Comparison of ENCODE assay signal across 15 cellular contexts in the genomic region with DNA sequence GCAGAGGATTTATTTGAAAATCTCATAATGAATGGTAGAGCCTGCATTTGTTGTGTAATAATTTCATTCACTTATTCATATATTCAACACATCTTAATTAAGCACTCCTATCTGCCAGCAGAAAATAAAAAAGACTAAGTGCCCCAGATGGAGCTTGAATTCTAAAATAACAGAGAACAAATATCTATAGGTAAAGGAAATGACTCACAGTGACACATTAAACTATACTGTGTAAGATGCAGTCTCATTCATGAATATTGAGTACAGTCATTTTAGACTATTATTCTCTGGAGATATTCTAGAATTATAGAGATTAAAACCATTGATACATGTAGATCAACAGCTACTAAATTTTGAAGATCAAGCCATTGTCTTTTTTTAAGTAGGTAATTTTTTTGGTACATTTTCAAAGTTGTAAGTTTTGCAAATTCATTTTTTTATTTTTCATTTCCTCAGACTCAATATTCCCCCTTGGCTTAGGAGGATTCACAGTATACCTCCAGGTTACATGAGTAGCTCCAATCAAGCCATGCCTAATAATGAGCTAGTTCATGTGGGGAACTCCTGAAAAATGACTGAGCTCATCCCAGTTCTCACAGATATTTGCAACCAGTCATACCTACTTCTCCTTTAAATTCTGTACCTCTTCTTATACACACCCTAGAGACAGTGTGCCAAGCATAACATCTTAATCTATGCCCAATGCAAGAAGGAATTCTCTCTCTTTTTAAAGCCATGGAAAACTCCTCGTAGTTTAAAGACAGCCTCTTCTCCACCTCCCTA.
"Had no signal": no experiment of that assay in that cellular context is flagged by ENCODE, and none has a peak within 500 bp of the region (broad histone marks: within the 10 kb centered on the region; RNA-seq: fewer than 3 reads in every experiment).

No MANE protein-coding gene starts in this region.

- H3K4me1 ChIP-seq: colonic mucosa, thyroid gland had no signal

- ATAC-seq: activated T-cell treated with anti-CD3 and anti-CD28 coated beads, Interleukin-2, amount 50 U/mL, for 4 hours; left lobe of liver; natural killer cell had no signal

- H3K27me3 Mint-ChIP-seq: activated CD4-positive, alpha-beta memory T cell treated with anti-CD3 and anti-CD28 coated beads for 36 hours; activated naive CD8-positive, alpha-beta T cell treated with anti-CD3 and anti-CD28 coated beads, Interleukin-2, amount 10 ng/mL, durations not matched to agents 7 days and 5 days had no signal

- H3K27ac ChIP-seq: colonic mucosa, thyroid gland had no signal

- H3K9me3 Mint-ChIP-seq: activated CD4-positive, alpha-beta memory T cell treated with anti-CD3 and anti-CD28 coated beads for 36 hours; activated naive CD8-positive, alpha-beta T cell treated with anti-CD3 and anti-CD28 coated beads, Interleukin-2, amount 10 ng/mL, durations not matched to agents 7 days and 5 days; activated T-cell treated with anti-CD3 and anti-CD28 coated beads, Interleukin-2, amount 50 U/mL, for 4 hours had no signal

- FAIRE-seq: small intestine, urothelium cell line had no signal

- H3K9me3 ChIP-seq: colonic mucosa, thyroid gland had no signal

- H3K36me3 ChIP-seq: colonic mucosa, thyroid gland had no signal

- H3K4me1 Mint-ChIP-seq: activated naive CD8-positive, alpha-beta T cell treated with anti-CD3 and anti-CD28 coated beads, Interleukin-2, amount 10 ng/mL, durations not matched to agents 7 days and 5 days; natural killer cell had no signal

- H3K4me3 Mint-ChIP-seq: activated CD4-positive, alpha-beta memory T cell treated with anti-CD3 and anti-CD28 coated beads for 36 hours; activated naive CD8-positive, alpha-beta T cell treated with anti-CD3 and anti-CD28 coated beads, Interleukin-2, amount 10 ng/mL, durations not matched to agents 7 days and 5 days; activated T-cell treated with anti-CD3 and anti-CD28 coated beads, Interleukin-2, amount 50 U/mL, for 4 hours; memory B cell; natural killer cell had no signal

- H3K27me3 ChIP-seq: colonic mucosa, thyroid gland had no signal

- H3K4me3 ChIP-seq: colonic mucosa, thyroid gland had no signal

- H3K27ac Mint-ChIP-seq: activated CD4-positive, alpha-beta memory T cell treated with anti-CD3 and anti-CD28 coated beads for 36 hours; activated naive CD8-positive, alpha-beta T cell treated with anti-CD3 and anti-CD28 coated beads, Interleukin-2, amount 10 ng/mL, durations not matched to agents 7 days and 5 days; memory B cell; natural killer cell had no signal

- DNase-seq: activated CD4-positive, alpha-beta memory T cell treated with anti-CD3 and anti-CD28 coated beads for 36 hours; activated effector memory CD4-positive, alpha-beta T cell treated with anti-CD3 and anti-CD28 coated beads, Interleukin-2, amount 50 U/mL, for 16 hours; activated naive CD8-positive, alpha-beta T cell treated with anti-CD3 and anti-CD28 coated beads, Interleukin-2, amount 10 ng/mL, durations not matched to agents 7 days and 5 days; activated T-cell treated with anti-CD3 and anti-CD28 coated beads, Interleukin-2, amount 50 U/mL, for 4 hours; anterior cingulate cortex; caudate nucleus; colonic mucosa; effector CD4-positive, alpha-beta T cell; natural killer cell; posterior cingulate gyrus; small intestine; thyroid gland had no signal

- H3K36me3 Mint-ChIP-seq: activated CD4-positive, alpha-beta memory T cell treated with anti-CD3 and anti-CD28 coated beads for 36 hours; activated naive CD8-positive, alpha-beta T cell treated with anti-CD3 and anti-CD28 coated beads, Interleukin-2, amount 10 ng/mL, durations not matched to agents 7 days and 5 days; memory B cell; natural killer cell had no signal
